In genomic region chr7:47783456-47784240, GRCh38 we compare ENCODE assay signal across 1 cellular context.
A peak's percentile ranks its signal among the peaks of the same experiment; 100 is the strongest.
TF ChIP-seq lines count a peak whose summit lies in the region.

No MANE protein-coding gene starts in this region.

TF ChIP-seq in HepG2, 621 proteins besides CTCF, POLR2A, EP300 and RAD21 (continued from another document and continues in another):
- TF ChIP-seq, protein P1, sequence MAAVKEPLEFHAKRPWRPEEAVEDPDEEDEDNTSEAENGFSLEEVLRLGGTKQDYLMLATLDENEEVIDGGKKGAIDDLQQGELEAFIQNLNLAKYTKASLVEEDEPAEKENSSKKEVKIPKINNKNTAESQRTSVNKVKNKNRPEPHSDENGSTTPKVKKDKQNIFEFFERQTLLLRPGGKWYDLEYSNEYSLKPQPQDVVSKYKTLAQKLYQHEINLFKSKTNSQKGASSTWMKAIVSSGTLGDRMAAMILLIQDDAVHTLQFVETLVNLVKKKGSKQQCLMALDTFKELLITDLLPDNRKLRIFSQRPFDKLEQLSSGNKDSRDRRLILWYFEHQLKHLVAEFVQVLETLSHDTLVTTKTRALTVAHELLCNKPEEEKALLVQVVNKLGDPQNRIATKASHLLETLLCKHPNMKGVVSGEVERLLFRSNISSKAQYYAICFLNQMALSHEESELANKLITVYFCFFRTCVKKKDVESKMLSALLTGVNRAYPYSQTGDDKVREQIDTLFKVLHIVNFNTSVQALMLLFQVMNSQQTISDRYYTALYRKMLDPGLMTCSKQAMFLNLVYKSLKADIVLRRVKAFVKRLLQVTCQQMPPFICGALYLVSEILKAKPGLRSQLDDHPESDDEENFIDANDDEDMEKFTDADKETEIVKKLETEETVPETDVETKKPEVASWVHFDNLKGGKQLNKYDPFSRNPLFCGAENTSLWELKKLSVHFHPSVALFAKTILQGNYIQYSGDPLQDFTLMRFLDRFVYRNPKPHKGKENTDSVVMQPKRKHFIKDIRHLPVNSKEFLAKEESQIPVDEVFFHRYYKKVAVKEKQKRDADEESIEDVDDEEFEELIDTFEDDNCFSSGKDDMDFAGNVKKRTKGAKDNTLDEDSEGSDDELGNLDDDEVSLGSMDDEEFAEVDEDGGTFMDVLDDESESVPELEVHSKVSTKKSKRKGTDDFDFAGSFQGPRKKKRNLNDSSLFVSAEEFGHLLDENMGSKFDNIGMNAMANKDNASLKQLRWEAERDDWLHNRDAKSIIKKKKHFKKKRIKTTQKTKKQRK (IDR thresholded peaks at IDR 0.05; ENCODE audit: low read length): no peak
- peak; percentile 73 for TF ChIP-seq NR2F6 (IDR thresholded peaks at IDR 0.05)
- TF ChIP-seq NR2F6 (CRISPR knock-in tag; IDR thresholded peaks at IDR 0.05): no peak
- peak; percentile 17; the same call in 1 of the 2 replicates for TF ChIP-seq THRA (CRISPR knock-in tag; IDR thresholded peaks at IDR 0.05; ENCODE audit: borderline replicate concordance)
- TF ChIP-seq ZFP36 (IDR thresholded peaks at IDR 0.05; ENCODE audit: borderline replicate concordance, low read depth, low read length, partially characterized antibody): no peak
- TF ChIP-seq, protein P2, sequence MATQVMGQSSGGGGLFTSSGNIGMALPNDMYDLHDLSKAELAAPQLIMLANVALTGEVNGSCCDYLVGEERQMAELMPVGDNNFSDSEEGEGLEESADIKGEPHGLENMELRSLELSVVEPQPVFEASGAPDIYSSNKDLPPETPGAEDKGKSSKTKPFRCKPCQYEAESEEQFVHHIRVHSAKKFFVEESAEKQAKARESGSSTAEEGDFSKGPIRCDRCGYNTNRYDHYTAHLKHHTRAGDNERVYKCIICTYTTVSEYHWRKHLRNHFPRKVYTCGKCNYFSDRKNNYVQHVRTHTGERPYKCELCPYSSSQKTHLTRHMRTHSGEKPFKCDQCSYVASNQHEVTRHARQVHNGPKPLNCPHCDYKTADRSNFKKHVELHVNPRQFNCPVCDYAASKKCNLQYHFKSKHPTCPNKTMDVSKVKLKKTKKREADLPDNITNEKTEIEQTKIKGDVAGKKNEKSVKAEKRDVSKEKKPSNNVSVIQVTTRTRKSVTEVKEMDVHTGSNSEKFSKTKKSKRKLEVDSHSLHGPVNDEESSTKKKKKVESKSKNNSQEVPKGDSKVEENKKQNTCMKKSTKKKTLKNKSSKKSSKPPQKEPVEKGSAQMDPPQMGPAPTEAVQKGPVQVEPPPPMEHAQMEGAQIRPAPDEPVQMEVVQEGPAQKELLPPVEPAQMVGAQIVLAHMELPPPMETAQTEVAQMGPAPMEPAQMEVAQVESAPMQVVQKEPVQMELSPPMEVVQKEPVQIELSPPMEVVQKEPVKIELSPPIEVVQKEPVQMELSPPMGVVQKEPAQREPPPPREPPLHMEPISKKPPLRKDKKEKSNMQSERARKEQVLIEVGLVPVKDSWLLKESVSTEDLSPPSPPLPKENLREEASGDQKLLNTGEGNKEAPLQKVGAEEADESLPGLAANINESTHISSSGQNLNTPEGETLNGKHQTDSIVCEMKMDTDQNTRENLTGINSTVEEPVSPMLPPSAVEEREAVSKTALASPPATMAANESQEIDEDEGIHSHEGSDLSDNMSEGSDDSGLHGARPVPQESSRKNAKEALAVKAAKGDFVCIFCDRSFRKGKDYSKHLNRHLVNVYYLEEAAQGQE (IDR thresholded peaks at IDR 0.05; ENCODE audit: borderline replicate concordance in 1 of 2, low read depth in 1 of 2, low read length in 2 of 2): no peak
- peak; percentile 56 for TF ChIP-seq SKI (IDR thresholded peaks at IDR 0.05; ENCODE audit: partially characterized antibody)
- TF ChIP-seq, protein P3, sequence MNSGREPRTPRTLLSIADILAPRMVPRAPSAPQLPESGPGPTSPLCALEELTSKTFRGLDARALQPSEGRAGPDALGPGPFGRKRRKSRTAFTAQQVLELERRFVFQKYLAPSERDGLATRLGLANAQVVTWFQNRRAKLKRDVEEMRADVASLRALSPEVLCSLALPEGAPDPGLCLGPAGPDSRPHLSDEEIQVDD (CRISPR knock-in tag; IDR thresholded peaks at IDR 0.05; ENCODE audit: borderline replicate concordance): no peak
- TF ChIP-seq MYPOP (CRISPR knock-in tag; IDR thresholded peaks at IDR 0.05): no peak
- TF ChIP-seq SMARCE1 (IDR thresholded peaks at IDR 0.05; ENCODE audit: borderline replicate concordance): no peak
- no peak for TF ChIP-seq ZBTB42 (CRISPR knock-in tag; IDR thresholded peaks at IDR 0.05)
- TF ChIP-seq TGIF2 (CRISPR knock-in tag; IDR thresholded peaks at IDR 0.05): no peak
- no peak for TF ChIP-seq ZKSCAN1 (IDR thresholded peaks at IDR 0.05; ENCODE audit: low read length)
- no peak for TF ChIP-seq KDM3A (CRISPR knock-in tag; IDR thresholded peaks at IDR 0.05; ENCODE audit: low read depth)
- no peak for TF ChIP-seq MAFF (IDR thresholded peaks at IDR 0.05; ENCODE audit: low read depth, low read length)
- TF ChIP-seq, protein P4, sequence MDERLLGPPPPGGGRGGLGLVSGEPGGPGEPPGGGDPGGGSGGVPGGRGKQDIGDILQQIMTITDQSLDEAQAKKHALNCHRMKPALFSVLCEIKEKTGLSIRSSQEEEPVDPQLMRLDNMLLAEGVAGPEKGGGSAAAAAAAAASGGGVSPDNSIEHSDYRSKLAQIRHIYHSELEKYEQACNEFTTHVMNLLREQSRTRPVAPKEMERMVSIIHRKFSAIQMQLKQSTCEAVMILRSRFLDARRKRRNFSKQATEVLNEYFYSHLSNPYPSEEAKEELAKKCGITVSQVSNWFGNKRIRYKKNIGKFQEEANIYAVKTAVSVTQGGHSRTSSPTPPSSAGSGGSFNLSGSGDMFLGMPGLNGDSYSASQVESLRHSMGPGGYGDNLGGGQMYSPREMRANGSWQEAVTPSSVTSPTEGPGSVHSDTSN (CRISPR knock-in tag; IDR thresholded peaks at IDR 0.05): no peak
- TF ChIP-seq ZNF775 (CRISPR knock-in tag; IDR thresholded peaks at IDR 0.05; ENCODE audit: borderline replicate concordance): peak; percentile 41; the same call in 1 of the 2 replicates
- TF ChIP-seq ZNF790 (CRISPR knock-in tag; IDR thresholded peaks at IDR 0.05; ENCODE audit: borderline replicate concordance): no peak
- no peak for TF ChIP-seq MAX (IDR thresholded peaks at IDR 0.05)
- TF ChIP-seq BHLHE40 (IDR thresholded peaks at IDR 0.05; ENCODE audit: low read length): no peak
- no peak for TF ChIP-seq BORCS8-MEF2B (CRISPR knock-in tag; IDR thresholded peaks at IDR 0.05)
- no peak for TF ChIP-seq MAF1 (CRISPR knock-in tag; IDR thresholded peaks at IDR 0.05; ENCODE audit: borderline replicate concordance)
- peak; percentile 72 for TF ChIP-seq BCL6 (CRISPR knock-in tag; IDR thresholded peaks at IDR 0.05)
- no peak for TF ChIP-seq CENPX (CRISPR knock-in tag; IDR thresholded peaks at IDR 0.05)
- no peak for TF ChIP-seq JUNB (CRISPR knock-in tag; IDR thresholded peaks at IDR 0.05; ENCODE audit: borderline replicate concordance)
- TF ChIP-seq NR0B2 (CRISPR knock-in tag; IDR thresholded peaks at IDR 0.05): no peak
- peak; percentile 43; the same call in 1 of the 2 replicates for TF ChIP-seq AHDC1 (CRISPR knock-in tag; IDR thresholded peaks at IDR 0.05; ENCODE audit: borderline replicate concordance)
- peak; percentile 75 for TF ChIP-seq PAXIP1 (CRISPR knock-in tag; conservative IDR thresholded peaks at IDR 0.05)
- TF ChIP-seq GATA4 (IDR thresholded peaks at IDR 0.05; ENCODE audit: borderline replicate concordance, low read depth): peak; percentile 30; the same call in 1 of the 2 replicates
- TF ChIP-seq KLF6 (CRISPR knock-in tag; IDR thresholded peaks at IDR 0.05): no peak
- no peak for TF ChIP-seq CC2D1A (CRISPR knock-in tag; IDR thresholded peaks at IDR 0.05)
- no peak for TF ChIP-seq AGO1 (IDR thresholded peaks at IDR 0.05; ENCODE audit: low read depth, low read length, poor library complexity, severe bottlenecking)
- no peak for TF ChIP-seq ZNF562 (CRISPR knock-in tag; IDR thresholded peaks at IDR 0.05; ENCODE audit: borderline replicate concordance)
- TF ChIP-seq NCOR1 (IDR thresholded peaks at IDR 0.05; ENCODE audit: borderline replicate concordance, low read length): peak; percentile 67; the same call in 1 of the 2 replicates
- TF ChIP-seq HOXA3 (CRISPR knock-in tag; IDR thresholded peaks at IDR 0.05): peak; percentile 36; the same call in 1 of the 2 replicates
- TF ChIP-seq ZNF660 (CRISPR knock-in tag; IDR thresholded peaks at IDR 0.05; ENCODE audit: borderline replicate concordance, low read depth): no peak
